22 cellular contexts compared by ENCODE assay signal in the genomic region with DNA sequence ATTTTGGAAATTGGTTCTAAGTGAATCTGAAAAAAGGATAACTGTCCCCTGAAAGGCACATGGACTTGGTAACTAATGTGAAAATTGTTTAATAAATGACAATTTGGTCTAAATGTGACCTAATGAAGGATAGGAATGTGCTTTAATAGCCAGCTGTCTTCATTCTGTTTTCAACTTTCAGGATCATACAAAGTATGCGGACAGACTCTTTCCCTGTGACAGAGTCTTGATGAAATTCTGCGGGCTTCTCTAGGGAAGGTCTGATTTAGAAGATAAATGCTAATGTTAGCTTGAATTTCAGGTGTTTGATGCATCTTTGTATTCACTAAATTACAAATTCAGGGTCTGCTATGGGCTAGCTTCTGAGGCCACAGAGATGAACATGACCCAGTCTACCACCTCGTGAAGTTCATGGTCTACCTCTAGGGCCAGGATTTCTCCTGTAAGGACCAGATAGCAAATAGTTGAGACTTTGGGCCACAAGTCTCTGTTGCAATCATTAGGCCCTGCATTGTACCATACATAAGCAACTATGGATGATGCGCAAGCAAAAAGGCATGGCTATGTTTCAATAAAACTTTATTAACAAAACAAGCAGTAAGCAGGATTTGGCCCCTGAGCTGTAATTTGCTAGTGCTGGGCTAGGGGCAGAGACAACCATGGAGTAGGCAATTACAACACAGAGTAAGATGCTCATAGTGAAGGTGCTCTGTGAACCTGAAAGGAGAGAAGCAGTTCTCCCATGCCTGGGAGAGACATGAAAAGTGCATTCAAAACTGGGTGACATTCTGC.
"Had no signal": no experiment of that assay in that cellular context is flagged by ENCODE, and none has a peak within 500 bp of the region (broad histone marks: within the 10 kb centered on the region; RNA-seq: fewer than 3 reads in every experiment).

No MANE protein-coding gene starts in this region.

- DNase-seq: activated CD4-positive, alpha-beta T cell treated with anti-CD3 and anti-CD28 coated beads for 48 hours; activated CD4-positive, alpha-beta T cell treated with anti-CD3 and anti-CD28 coated beads, Interleukin-2, amount 50 U/mL, for 4 hours; activated CD4-positive, CD25-positive, alpha-beta regulatory T cell treated with anti-CD3 and anti-CD28 coated beads, Interleukin-2, amount 50 U/mL, for 72 hours; activated CD8-positive, alpha-beta memory T cell treated with anti-CD3 and anti-CD28 coated beads, Interleukin-2, amount 50 U/mL, for 48 hours; activated CD8-positive, alpha-beta T cell treated with anti-CD3 and anti-CD28 coated beads, Interleukin-2, amount 10 ng/mL, durations not matched to agents 7 days and 5 days; activated naive CD4-positive, alpha-beta T cell treated with anti-CD3 and anti-CD28 coated beads, Interleukin-2, amount 50 U/mL, for 16 hours; activated naive CD8-positive, alpha-beta T cell treated with anti-CD3 and anti-CD28 coated beads, Interleukin-2, amount 10 ng/mL, durations not matched to agents 7 days and 5 days; activated T-cell treated with anti-CD3 and anti-CD28 coated beads, Interleukin-2, amount 50 U/mL, for 1 hour; adrenal gland; anterior cingulate cortex; body of pancreas; central memory CD4-positive, alpha-beta T cell; NCI-H1048; NCI-H146; NCI-H187 treated with DMSO at 0.1 percent for 48 hours; NCI-H2081 treated with DMSO at 0.1 percent for 48 hours; NCI-H446; PC-3; SHP77; T-helper 9 cell had no signal

- FAIRE-seq: bronchial epithelial cell, RCC 7860 had no signal

- H3K9me3 ChIP-seq: adrenal gland, body of pancreas had no signal

- H3K4me1 ChIP-seq: adrenal gland, body of pancreas had no signal

- H3K27ac ChIP-seq: adrenal gland, body of pancreas had no signal

- H3K4me3 ChIP-seq: adrenal gland, body of pancreas had no signal

- H3K36me3 ChIP-seq: adrenal gland had no signal

- H3K27me3 ChIP-seq: adrenal gland, body of pancreas had no signal
